8 cellular contexts compared by ENCODE assay signal in the genomic region with DNA sequence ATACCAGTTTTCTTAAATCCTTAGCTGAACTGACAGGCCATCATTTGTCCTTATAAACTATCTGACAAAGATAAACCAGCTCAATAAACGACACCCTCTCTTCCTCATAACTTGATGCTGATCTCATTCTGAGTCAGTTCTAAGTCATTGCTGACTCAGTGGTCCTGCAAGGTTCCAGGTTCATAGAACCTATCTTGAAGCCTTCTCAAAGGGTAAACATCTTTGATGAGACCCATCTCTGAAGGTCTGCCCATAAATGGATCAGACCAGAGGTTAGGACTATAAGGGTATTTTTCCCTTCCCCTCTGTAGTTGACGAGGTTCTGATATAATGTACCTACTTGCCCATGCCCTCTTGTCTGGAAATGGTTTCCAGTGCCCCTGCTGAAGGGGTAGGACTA. TPM values are rescaled to one million over a fixed set of nuclear protein-coding genes. Genes with fewer than 3 reads are reported as not detected.
A peak's percentile ranks its signal among the peaks of the same experiment; 100 is the strongest.
DNase-seq lines count a peak whose midpoint lies in the region; ATAC-seq and TF ChIP-seq lines count a peak whose summit lies in the region.

No MANE protein-coding gene starts in this region.

- no peaks in the 10 kb centered on the region for H3K27me3 Mint-ChIP-seq in WTC11 (ENCODE audit: low read depth)

- no peak overlapping the region for H3K4me3 Mint-ChIP-seq in WTC11

- DNase-seq in AG04449 (ENCODE audit: low read depth, low spot score) (peak; percentile 16), WTC11 (ENCODE audit: low spot score) (no peak), foreskin fibroblast (peak; percentile 78 to 88), SHP77 (lab: John Stamatoyannopoulos, UW) (no peak), 8988T (no peak), NCI-H146 treated with DMSO at 0.1 percent for 48 hours (lab: John Stamatoyannopoulos, UW; ENCODE audit: unreplicated experiment) (no peak)
- DNase-seq in NK-92 treated with Interleukin-12 subunit alpha and Interleukin-12 subunit beta, amount 100 ng/mL, for 24 hours (lab: John Stamatoyannopoulos, UW) = no peak

- H3K4me1 Mint-ChIP-seq in WTC11 = no peaks in the 10 kb centered on the region

- no peaks in the 10 kb centered on the region for H3K9me3 Mint-ChIP-seq in WTC11

- no peak for TF ChIP-seq CTCF in AG04449 (IDR thresholded peaks at IDR 0.05; ENCODE audit: insufficient read depth, low read length, missing control alignments)
- TF ChIP-seq CTCF in WTC11 (IDR thresholded peaks at IDR 0.05) = no peak
- no peak for TF ChIP-seq CTCF in foreskin fibroblast (IDR thresholded peaks at IDR 0.05; ENCODE audit: low read depth, low read length)

- H3K4me3 ChIP-seq in AG04449 (ENCODE audit: low read depth, low read length) (no peak overlapping the region), foreskin fibroblast (ENCODE audit: low read depth in 1 of 2, low read length in 2 of 2) (no peak overlapping the region)

- ATAC-seq in GM21737 (IDR thresholded peaks at IDR 0.05; ENCODE audit: unreplicated experiment) = peak; percentile 30
- ATAC-seq in WTC11 = no peak

- 0 out of 2 replicates have a peak overlapping the region, but pooled peaks have one; percentile 17 for H3K27ac Mint-ChIP-seq in WTC11

- POLR2A ChIA-PET in AG04449 (lab: Yijun Ruan, JAX) (interaction anchor here (0.7 to 1.8 kb wide), 3 partner anchors 11 to 114 kb away, joined by 3 to 4 read pairs (median 3); partner anchors contain the start of gene TRAFD1), WTC11 (lab: Charles Lee) (no interaction called here)

- H3K36me3 Mint-ChIP-seq in WTC11 = peaks cover 44% of the 10 kb centered on the region

- CTCF ChIA-PET in AG04449 (lab: Yijun Ruan, JAX) = interaction anchor here (1.0 kb wide), 1 partner anchor 8 kb away, joined by 3 read pairs; no protein-coding TSS in a partner anchor
- CTCF ChIA-PET in WTC11 (lab: Charles Lee) = no interaction called here

TF ChIP-seq in WTC11, 78 proteins besides CTCF, POLR2A, EP300 and RAD21:
- TF ChIP-seq, protein P1, sequence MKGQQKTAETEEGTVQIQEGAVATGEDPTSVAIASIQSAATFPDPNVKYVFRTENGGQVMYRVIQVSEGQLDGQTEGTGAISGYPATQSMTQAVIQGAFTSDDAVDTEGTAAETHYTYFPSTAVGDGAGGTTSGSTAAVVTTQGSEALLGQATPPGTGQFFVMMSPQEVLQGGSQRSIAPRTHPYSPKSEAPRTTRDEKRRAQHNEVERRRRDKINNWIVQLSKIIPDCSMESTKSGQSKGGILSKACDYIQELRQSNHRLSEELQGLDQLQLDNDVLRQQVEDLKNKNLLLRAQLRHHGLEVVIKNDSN (CRISPR knock-in tag; IDR thresholded peaks at IDR 0.05) = no peak
- no peak for TF ChIP-seq JAZF1 (CRISPR knock-in tag; IDR thresholded peaks at IDR 0.05)
- no peak for TF ChIP-seq OVOL2 (CRISPR knock-in tag; IDR thresholded peaks at IDR 0.05; ENCODE audit: borderline replicate concordance)
- TF ChIP-seq ZNF317 (CRISPR knock-in tag; IDR thresholded peaks at IDR 0.05; ENCODE audit: borderline replicate concordance, low read depth) = no peak
- TF ChIP-seq E2F4 (CRISPR knock-in tag; IDR thresholded peaks at IDR 0.05; ENCODE audit: borderline replicate concordance, low read depth) = no peak
- no peak for TF ChIP-seq ATF2 (CRISPR knock-in tag; IDR thresholded peaks at IDR 0.05; ENCODE audit: borderline replicate concordance, low read depth)
- no peak for TF ChIP-seq SP1 (CRISPR knock-in tag; conservative IDR thresholded peaks at IDR 0.05)
- TF ChIP-seq, protein P2, sequence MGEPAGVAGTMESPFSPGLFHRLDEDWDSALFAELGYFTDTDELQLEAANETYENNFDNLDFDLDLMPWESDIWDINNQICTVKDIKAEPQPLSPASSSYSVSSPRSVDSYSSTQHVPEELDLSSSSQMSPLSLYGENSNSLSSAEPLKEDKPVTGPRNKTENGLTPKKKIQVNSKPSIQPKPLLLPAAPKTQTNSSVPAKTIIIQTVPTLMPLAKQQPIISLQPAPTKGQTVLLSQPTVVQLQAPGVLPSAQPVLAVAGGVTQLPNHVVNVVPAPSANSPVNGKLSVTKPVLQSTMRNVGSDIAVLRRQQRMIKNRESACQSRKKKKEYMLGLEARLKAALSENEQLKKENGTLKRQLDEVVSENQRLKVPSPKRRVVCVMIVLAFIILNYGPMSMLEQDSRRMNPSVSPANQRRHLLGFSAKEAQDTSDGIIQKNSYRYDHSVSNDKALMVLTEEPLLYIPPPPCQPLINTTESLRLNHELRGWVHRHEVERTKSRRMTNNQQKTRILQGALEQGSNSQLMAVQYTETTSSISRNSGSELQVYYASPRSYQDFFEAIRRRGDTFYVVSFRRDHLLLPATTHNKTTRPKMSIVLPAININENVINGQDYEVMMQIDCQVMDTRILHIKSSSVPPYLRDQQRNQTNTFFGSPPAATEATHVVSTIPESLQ (CRISPR knock-in tag; IDR thresholded peaks at IDR 0.05) = no peak
- no peak for TF ChIP-seq ATF1 (CRISPR knock-in tag; IDR thresholded peaks at IDR 0.05)
- no peak for TF ChIP-seq TEAD4 (CRISPR knock-in tag; IDR thresholded peaks at IDR 0.05)
- no peak for TF ChIP-seq FOXJ3 (CRISPR knock-in tag; IDR thresholded peaks at IDR 0.05; ENCODE audit: borderline replicate concordance)
- TF ChIP-seq FOXP1 (CRISPR knock-in tag; IDR thresholded peaks at IDR 0.05; ENCODE audit: borderline replicate concordance) = no peak
- TF ChIP-seq EMX1 (CRISPR knock-in tag; IDR thresholded peaks at IDR 0.05) = no peak
- TF ChIP-seq ZNF138 (CRISPR knock-in tag; conservative IDR thresholded peaks at IDR 0.05) = no peak
- TF ChIP-seq HMGA2 (CRISPR knock-in tag; IDR thresholded peaks at IDR 0.05) = no peak
- no peak for TF ChIP-seq CREB1 (CRISPR knock-in tag; IDR thresholded peaks at IDR 0.05)
- TF ChIP-seq, protein P3, sequence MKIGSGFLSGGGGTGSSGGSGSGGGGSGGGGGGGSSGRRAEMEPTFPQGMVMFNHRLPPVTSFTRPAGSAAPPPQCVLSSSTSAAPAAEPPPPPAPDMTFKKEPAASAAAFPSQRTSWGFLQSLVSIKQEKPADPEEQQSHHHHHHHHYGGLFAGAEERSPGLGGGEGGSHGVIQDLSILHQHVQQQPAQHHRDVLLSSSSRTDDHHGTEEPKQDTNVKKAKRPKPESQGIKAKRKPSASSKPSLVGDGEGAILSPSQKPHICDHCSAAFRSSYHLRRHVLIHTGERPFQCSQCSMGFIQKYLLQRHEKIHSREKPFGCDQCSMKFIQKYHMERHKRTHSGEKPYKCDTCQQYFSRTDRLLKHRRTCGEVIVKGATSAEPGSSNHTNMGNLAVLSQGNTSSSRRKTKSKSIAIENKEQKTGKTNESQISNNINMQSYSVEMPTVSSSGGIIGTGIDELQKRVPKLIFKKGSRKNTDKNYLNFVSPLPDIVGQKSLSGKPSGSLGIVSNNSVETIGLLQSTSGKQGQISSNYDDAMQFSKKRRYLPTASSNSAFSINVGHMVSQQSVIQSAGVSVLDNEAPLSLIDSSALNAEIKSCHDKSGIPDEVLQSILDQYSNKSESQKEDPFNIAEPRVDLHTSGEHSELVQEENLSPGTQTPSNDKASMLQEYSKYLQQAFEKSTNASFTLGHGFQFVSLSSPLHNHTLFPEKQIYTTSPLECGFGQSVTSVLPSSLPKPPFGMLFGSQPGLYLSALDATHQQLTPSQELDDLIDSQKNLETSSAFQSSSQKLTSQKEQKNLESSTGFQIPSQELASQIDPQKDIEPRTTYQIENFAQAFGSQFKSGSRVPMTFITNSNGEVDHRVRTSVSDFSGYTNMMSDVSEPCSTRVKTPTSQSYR (CRISPR knock-in tag; IDR thresholded peaks at IDR 0.05) = no peak

RNA-seq across cellular contexts. Expression of gene NAA25, which starts 11.9 kb away (rescaled TPM):
- total RNA-seq in WTC11 (2021) = 41.6 to 47.5 TPM (median 44.7 TPM) in 3 replicates

RNA-seq across cellular contexts. Expression of gene TRAFD1, which starts 28.7 kb away (rescaled TPM):
- total RNA-seq in WTC11 (2021) = 24.8 to 25.8 TPM (median 25.1 TPM) in 3 replicates

Comparison
In these comparisons a context has a peak if more than half of its experiments do, and no peak if none do; other contexts are left out.
1. DNase-seq: peak in AG04449 (single experiment) and foreskin fibroblast (2 of 2); none in WTC11 (single experiment), NK-92 treated with Interleukin-12 subunit alpha and Interleukin-12 subunit beta, amount 100 ng/mL, for 24 hours (single experiment), SHP77 (0 of 2), 8988T (single experiment) and NCI-H146 treated with DMSO at 0.1 percent for 48 hours (single experiment).